Comparison of ENCODE assay signal across 1 cellular context in genomic region chr10:13942030-13942429, GRCh38.
A peak's percentile ranks its signal among the peaks of the same experiment; 100 is the strongest.
TF ChIP-seq lines count a peak whose summit lies in the region.

No MANE protein-coding gene starts in this region.

TF ChIP-seq in GM12878, 131 proteins besides CTCF, POLR2A, EP300 and RAD21 (continued from another document):
- TF ChIP-seq, protein P1, sequence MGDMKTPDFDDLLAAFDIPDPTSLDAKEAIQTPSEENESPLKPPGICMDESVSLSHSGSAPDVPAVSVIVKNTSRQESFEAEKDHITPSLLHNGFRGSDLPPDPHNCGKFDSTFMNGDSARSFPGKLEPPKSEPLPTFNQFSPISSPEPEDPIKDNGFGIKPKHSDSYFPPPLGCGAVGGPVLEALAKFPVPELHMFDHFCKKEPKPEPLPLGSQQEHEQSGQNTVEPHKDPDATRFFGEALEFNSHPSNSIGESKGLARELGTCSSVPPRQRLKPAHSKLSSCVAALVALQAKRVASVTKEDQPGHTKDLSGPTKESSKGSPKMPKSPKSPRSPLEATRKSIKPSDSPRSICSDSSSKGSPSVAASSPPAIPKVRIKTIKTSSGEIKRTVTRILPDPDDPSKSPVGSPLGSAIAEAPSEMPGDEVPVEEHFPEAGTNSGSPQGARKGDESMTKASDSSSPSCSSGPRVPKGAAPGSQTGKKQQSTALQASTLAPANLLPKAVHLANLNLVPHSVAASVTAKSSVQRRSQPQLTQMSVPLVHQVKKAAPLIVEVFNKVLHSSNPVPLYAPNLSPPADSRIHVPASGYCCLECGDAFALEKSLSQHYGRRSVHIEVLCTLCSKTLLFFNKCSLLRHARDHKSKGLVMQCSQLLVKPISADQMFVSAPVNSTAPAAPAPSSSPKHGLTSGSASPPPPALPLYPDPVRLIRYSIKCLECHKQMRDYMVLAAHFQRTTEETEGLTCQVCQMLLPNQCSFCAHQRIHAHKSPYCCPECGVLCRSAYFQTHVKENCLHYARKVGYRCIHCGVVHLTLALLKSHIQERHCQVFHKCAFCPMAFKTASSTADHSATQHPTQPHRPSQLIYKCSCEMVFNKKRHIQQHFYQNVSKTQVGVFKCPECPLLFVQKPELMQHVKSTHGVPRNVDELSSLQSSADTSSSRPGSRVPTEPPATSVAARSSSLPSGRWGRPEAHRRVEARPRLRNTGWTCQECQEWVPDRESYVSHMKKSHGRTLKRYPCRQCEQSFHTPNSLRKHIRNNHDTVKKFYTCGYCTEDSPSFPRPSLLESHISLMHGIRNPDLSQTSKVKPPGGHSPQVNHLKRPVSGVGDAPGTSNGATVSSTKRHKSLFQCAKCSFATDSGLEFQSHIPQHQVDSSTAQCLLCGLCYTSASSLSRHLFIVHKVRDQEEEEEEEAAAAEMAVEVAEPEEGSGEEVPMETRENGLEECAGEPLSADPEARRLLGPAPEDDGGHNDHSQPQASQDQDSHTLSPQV (IDR thresholded peaks at IDR 0.05), result no peak
- 0 out of 2 replicates have a peak, but pooled peaks have one; percentile 22 for TF ChIP-seq NFIC (IDR thresholded peaks at IDR 0.05; ENCODE audit: low read depth, low read length)
- TF ChIP-seq, protein P2, sequence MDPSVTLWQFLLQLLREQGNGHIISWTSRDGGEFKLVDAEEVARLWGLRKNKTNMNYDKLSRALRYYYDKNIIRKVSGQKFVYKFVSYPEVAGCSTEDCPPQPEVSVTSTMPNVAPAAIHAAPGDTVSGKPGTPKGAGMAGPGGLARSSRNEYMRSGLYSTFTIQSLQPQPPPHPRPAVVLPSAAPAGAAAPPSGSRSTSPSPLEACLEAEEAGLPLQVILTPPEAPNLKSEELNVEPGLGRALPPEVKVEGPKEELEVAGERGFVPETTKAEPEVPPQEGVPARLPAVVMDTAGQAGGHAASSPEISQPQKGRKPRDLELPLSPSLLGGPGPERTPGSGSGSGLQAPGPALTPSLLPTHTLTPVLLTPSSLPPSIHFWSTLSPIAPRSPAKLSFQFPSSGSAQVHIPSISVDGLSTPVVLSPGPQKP (IDR thresholded peaks at IDR 0.05; ENCODE audit: low read depth, low read length), result no peak
- no peak for TF ChIP-seq PAX8 (IDR thresholded peaks at IDR 0.05)
- no peak for TF ChIP-seq TAF1 (IDR thresholded peaks at IDR 0.05; ENCODE audit: borderline replicate concordance, low read depth, low read length)
- TF ChIP-seq MYC (IDR thresholded peaks at IDR 0.05; ENCODE audit: insufficient read depth, insufficient read length, insufficient replicate concordance, low read length, severe bottlenecking), result no peak
- peak; percentile 76; the same call in 1 of the 2 replicates for TF ChIP-seq BACH1 (IDR thresholded peaks at IDR 0.05; ENCODE audit: borderline replicate concordance)
- no peak for TF ChIP-seq RFX5 (IDR thresholded peaks at IDR 0.05; ENCODE audit: low read depth, low read length)
- TF ChIP-seq MXI1 (IDR thresholded peaks at IDR 0.05; ENCODE audit: low read depth, low read length), result no peak
- TF ChIP-seq, protein P3, sequence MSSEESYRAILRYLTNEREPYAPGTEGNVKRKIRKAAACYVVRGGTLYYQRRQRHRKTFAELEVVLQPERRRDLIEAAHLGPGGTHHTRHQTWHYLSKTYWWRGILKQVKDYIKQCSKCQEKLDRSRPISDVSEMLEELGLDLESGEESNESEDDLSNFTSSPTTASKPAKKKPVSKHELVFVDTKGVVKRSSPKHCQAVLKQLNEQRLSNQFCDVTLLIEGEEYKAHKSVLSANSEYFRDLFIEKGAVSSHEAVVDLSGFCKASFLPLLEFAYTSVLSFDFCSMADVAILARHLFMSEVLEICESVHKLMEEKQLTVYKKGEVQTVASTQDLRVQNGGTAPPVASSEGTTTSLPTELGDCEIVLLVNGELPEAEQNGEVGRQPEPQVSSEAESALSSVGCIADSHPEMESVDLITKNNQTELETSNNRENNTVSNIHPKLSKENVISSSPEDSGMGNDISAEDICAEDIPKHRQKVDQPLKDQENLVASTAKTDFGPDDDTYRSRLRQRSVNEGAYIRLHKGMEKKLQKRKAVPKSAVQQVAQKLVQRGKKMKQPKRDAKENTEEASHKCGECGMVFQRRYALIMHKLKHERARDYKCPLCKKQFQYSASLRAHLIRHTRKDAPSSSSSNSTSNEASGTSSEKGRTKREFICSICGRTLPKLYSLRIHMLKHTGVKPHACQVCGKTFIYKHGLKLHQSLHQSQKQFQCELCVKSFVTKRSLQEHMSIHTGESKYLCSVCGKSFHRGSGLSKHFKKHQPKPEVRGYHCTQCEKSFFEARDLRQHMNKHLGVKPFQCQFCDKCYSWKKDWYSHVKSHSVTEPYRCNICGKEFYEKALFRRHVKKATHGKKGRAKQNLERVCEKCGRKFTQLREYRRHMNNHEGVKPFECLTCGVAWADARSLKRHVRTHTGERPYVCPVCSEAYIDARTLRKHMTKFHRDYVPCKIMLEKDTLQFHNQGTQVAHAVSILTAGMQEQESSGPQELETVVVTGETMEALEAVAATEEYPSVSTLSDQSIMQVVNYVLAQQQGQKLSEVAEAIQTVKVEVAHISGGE (CRISPR knock-in tag; IDR thresholded peaks at IDR 0.05), result no peak
- no peak for TF ChIP-seq CREB1 (IDR thresholded peaks at IDR 0.05; ENCODE audit: low read depth)
TF ChIP-seq in GM12878: peak in this region for 23.
